8 cellular contexts compared by ENCODE assay signal in genomic region chr7:99562832-99563231, GRCh38. TPM values are rescaled to one million over a fixed set of nuclear protein-coding genes. Genes with fewer than 3 reads are reported as not detected.
DNase-seq lines count a peak whose midpoint lies in the region; ATAC-seq and TF ChIP-seq lines count a peak whose summit lies in the region.

No MANE protein-coding gene starts in this region.

- peaks cover 10% of the 10 kb centered on the region in 2 donors for H3K36me3 ChIP-seq in prostate gland

- peak overlapping the region; percentile 0 for H3K27ac Mint-ChIP-seq in stimulated activated naive B cell treated with anti-CD40 and anti-IgM and Interleukin-4, amounts not matched to agents 10 μg/mL and 1 μg/mL and 100 μg/mL, for 72 hours

- 38% methylated on average over 2 of the region's 2 CpGs for WGBS in prostate gland

- H3K4me3 ChIP-seq in prostate gland, result no peak overlapping the region

- no peaks in the 10 kb centered on the region for H3K9me3 Mint-ChIP-seq in activated T-cell treated with anti-CD3 and anti-CD28 coated beads, Interleukin-2, amount 50 U/mL, for 4 hours
- H3K9me3 Mint-ChIP-seq in stimulated activated naive B cell treated with anti-CD40 and anti-IgM and Interleukin-4, amounts not matched to agents 10 μg/mL and 1 μg/mL and 100 μg/mL, for 72 hours, result no peaks in the 10 kb centered on the region

- no peaks in the 10 kb centered on the region for H3K27me3 ChIP-seq in prostate gland (replicated peaks; ENCODE audit: insufficient read depth)

- TF ChIP-seq CTCF in prostate gland (IDR thresholded peaks at IDR 0.05), result no peak

- peaks cover 45% of the 10 kb centered on the region for H3K4me1 Mint-ChIP-seq in activated T-cell treated with anti-CD3 and anti-CD28 coated beads, Interleukin-2, amount 50 U/mL, for 4 hours (ENCODE audit: low read depth)
- H3K4me1 Mint-ChIP-seq in stimulated activated naive B cell treated with anti-CD40 and anti-IgM and Interleukin-4, amounts not matched to agents 10 μg/mL and 1 μg/mL and 100 μg/mL, for 72 hours, result peaks cover 26 to 39% of the 10 kb centered on the region in 2 donors

- no peak overlapping the region for H3K4me3 Mint-ChIP-seq in activated T-cell treated with anti-CD3 and anti-CD28 coated beads, Interleukin-2, amount 50 U/mL, for 4 hours
- H3K4me3 Mint-ChIP-seq in stimulated activated naive B cell treated with anti-CD40 and anti-IgM and Interleukin-4, amounts not matched to agents 10 μg/mL and 1 μg/mL and 100 μg/mL, for 72 hours, result no peak overlapping the region

- DNase-seq in stimulated activated CD4-positive, alpha-beta T cell treated with anti-CD3 and anti-CD28 coated beads, Interleukin-12 subunit alpha, Interleukin-12 subunit beta, amount 100 ng/mL, for 48 hours (ENCODE audit: low read depth in 2 of 3, low spot score in 1 of 3), result peak; percentile 32 to 51 (median 42)
- no peak for DNase-seq in stimulated activated CD4-positive, alpha-beta T cell treated with anti-CD3 and anti-CD28 coated beads, Interleukin-4, amount 100 ng/mL, for 1 hour
- peak; percentile 15 for DNase-seq in activated T-cell treated with anti-CD3 and anti-CD28 coated beads, Interleukin-2, amount 50 U/mL, for 4 hours
- peak; percentile 94 for DNase-seq in hepatic stellate cell (ENCODE audit: low spot score)
- no peak for DNase-seq in stimulated activated naive B cell treated with anti-CD40 and anti-IgM and Interleukin-4, amounts not matched to agents 10 μg/mL and 1 μg/mL and 100 μg/mL, for 72 hours
- no peak for DNase-seq in prostate gland (ENCODE audit: low spot score)
- no peak for DNase-seq in foreskin melanocyte

- peaks cover 37% of the 10 kb centered on the region for H3K36me3 Mint-ChIP-seq in activated T-cell treated with anti-CD3 and anti-CD28 coated beads, Interleukin-2, amount 50 U/mL, for 4 hours (ENCODE audit: insufficient read depth)
- H3K36me3 Mint-ChIP-seq in stimulated activated naive B cell treated with anti-CD40 and anti-IgM and Interleukin-4, amounts not matched to agents 10 μg/mL and 1 μg/mL and 100 μg/mL, for 72 hours, result peaks cover 38 to 48% of the 10 kb centered on the region in 2 donors

- H3K27ac ChIP-seq in prostate gland, result no peak overlapping the region

- ATAC-seq in activated T-cell treated with anti-CD3 and anti-CD28 coated beads, Interleukin-2, amount 50 U/mL, for 4 hours, result peak; percentile 63 to 68
- ATAC-seq in stimulated activated naive B cell treated with anti-CD40 and anti-IgM and Interleukin-4, amounts not matched to agents 10 μg/mL and 1 μg/mL and 100 μg/mL, for 72 hours (replicated peaks), result no peak
- no peak for ATAC-seq in HG02938 (IDR thresholded peaks at IDR 0.05; ENCODE audit: unreplicated experiment)

- H3K4me1 ChIP-seq in prostate gland (replicated peaks), result no peaks in the 10 kb centered on the region

- no peaks in the 10 kb centered on the region for H3K27me3 Mint-ChIP-seq in activated T-cell treated with anti-CD3 and anti-CD28 coated beads, Interleukin-2, amount 50 U/mL, for 4 hours (ENCODE audit: low read depth)
- H3K27me3 Mint-ChIP-seq in stimulated activated naive B cell treated with anti-CD40 and anti-IgM and Interleukin-4, amounts not matched to agents 10 μg/mL and 1 μg/mL and 100 μg/mL, for 72 hours, result no peaks in the 10 kb centered on the region

- H3K9me3 ChIP-seq in prostate gland, result no peaks in the 10 kb centered on the region

- intact Hi-C loops in prostate gland (cut with DNase I), result no loop called here

- TF ChIP-seq POLR2A in prostate gland (IDR thresholded peaks at IDR 0.05), result no peak

RNA-seq across cellular contexts. Expression of gene ZNF655, which starts 4.4 kb away (rescaled TPM):
- total RNA-seq in activated T-cell treated with anti-CD3 and anti-CD28 coated beads, Interleukin-2, amount 50 U/mL, for 4 hours, result 10 to 100 TPM; 52.5 to 61.6 (median 59.2) TPM
- total RNA-seq in prostate gland, result 100 to 1,000 TPM in 1 of 2 donors, 10 to 100 TPM in 1; 79.7 to 112 TPM

RNA-seq across cellular contexts. Expression of gene FAM200A, which starts 10.9 kb away (rescaled TPM):
- 1 to 10 TPM; 6.1 to 6.7 (median 6.6) TPM for total RNA-seq in activated T-cell treated with anti-CD3 and anti-CD28 coated beads, Interleukin-2, amount 50 U/mL, for 4 hours
- 10 to 100 TPM in 1 of 2 donors, 1 to 10 TPM in 1; 5.5 to 11.2 TPM for total RNA-seq in prostate gland

RNA-seq across cellular contexts. Expression of gene TMEM225B, which starts 35.2 kb away (rescaled TPM):
- total RNA-seq in activated T-cell treated with anti-CD3 and anti-CD28 coated beads, Interleukin-2, amount 50 U/mL, for 4 hours, result under 1 TPM in 2 of 3 donors, not detected in 1; 0.38 to 0.71 TPM
- total RNA-seq in prostate gland, result 10 to 100 TPM in 1 of 2 donors, not detected in 1; 23.5 TPM

RNA-seq across cellular contexts. Expression of gene ZSCAN25, which starts 53.9 kb away (rescaled TPM):
- 10 to 100 TPM; 32.9 to 34.4 (median 34.1) TPM for total RNA-seq in activated T-cell treated with anti-CD3 and anti-CD28 coated beads, Interleukin-2, amount 50 U/mL, for 4 hours
- 10 to 100 TPM; 20.1 to 28.0 TPM for total RNA-seq in prostate gland

RNA-seq across cellular contexts. Expression of gene ZKSCAN5, which starts 58.4 kb away (rescaled TPM):
- 1 to 10 TPM; 4.9 to 6.4 (median 6.3) TPM for total RNA-seq in activated T-cell treated with anti-CD3 and anti-CD28 coated beads, Interleukin-2, amount 50 U/mL, for 4 hours
- total RNA-seq in prostate gland, result 10 to 100 TPM in 1 of 2 donors, 1 to 10 TPM in 1; 7.8 to 13.2 TPM

Comparison
In these comparisons a context has a peak if more than half of its experiments do, and no peak if none do; other contexts are left out.
1. DNase-seq: peak in stimulated activated CD4-positive, alpha-beta T cell treated with anti-CD3 and anti-CD28 coated beads, Interleukin-12 subunit alpha, Interleukin-12 subunit beta, amount 100 ng/mL, for 48 hours (3 of 3), activated T-cell treated with anti-CD3 and anti-CD28 coated beads, Interleukin-2, amount 50 U/mL, for 4 hours (single experiment) and hepatic stellate cell (single experiment); none in stimulated activated CD4-positive, alpha-beta T cell treated with anti-CD3 and anti-CD28 coated beads, Interleukin-4, amount 100 ng/mL, for 1 hour (single experiment), stimulated activated naive B cell treated with anti-CD40 and anti-IgM and Interleukin-4, amounts not matched to agents 10 μg/mL and 1 μg/mL and 100 μg/mL, for 72 hours (single experiment), prostate gland (single experiment) and foreskin melanocyte (single experiment).
2. ATAC-seq: peak in activated T-cell treated with anti-CD3 and anti-CD28 coated beads, Interleukin-2, amount 50 U/mL, for 4 hours (2 of 2); none in stimulated activated naive B cell treated with anti-CD40 and anti-IgM and Interleukin-4, amounts not matched to agents 10 μg/mL and 1 μg/mL and 100 μg/mL, for 72 hours (0 of 2) and HG02938 (single experiment).